17 cellular contexts compared by ENCODE assay signal in genomic region chr10:11401314-11402222, GRCh38.
A peak's percentile ranks its signal among the peaks of the same experiment; 100 is the strongest.
DNase-seq lines count a peak whose midpoint lies in the region; ATAC-seq, FAIRE-seq and TF ChIP-seq lines count a peak whose summit lies in the region.
"Had no signal": no experiment of that assay in that cellular context is flagged by ENCODE, and none has a peak within 500 bp of the region (broad histone marks: within the 10 kb centered on the region; RNA-seq: fewer than 3 reads in every experiment).

No MANE protein-coding gene starts in this region.

- H3K4me1 ChIP-seq in Peyer's patch: peaks cover 0 to 7% (median 0%) of the 10 kb centered on the region in 4 donors
- H3K4me1 ChIP-seq: colonic mucosa, esophagus muscularis mucosa, left lung had no signal

- ATAC-seq in HG02973 (IDR thresholded peaks at IDR 0.05; ENCODE audit: unreplicated experiment): no peak
- ATAC-seq: left lung had no signal

- no peak for TF ChIP-seq POLR2A in Peyer's patch (IDR thresholded peaks at IDR 0.05)

- DNase-seq in activated CD4-positive, alpha-beta T cell treated with anti-CD3 and anti-CD28 coated beads for 48 hours: peak; percentile 18
- no peak for DNase-seq in activated CD4-positive, alpha-beta T cell treated with anti-CD3 and anti-CD28 coated beads, Interleukin-2, amount 50 U/mL, for 4 hours
- DNase-seq in Peyer's patch (peak in 2 of 3 donors; percentile 30 to 55), posterior vena cava (ENCODE audit: low spot score) (peak; percentile 66), RCC 7860 (ENCODE audit: low spot score) (no peak), NCI-H446 treated with DMSO at 0.1 percent for 48 hours (lab: John Stamatoyannopoulos, UW) (no peak)
- peak; percentile 11 for DNase-seq in central memory CD4-positive, alpha-beta T cell
- DNase-seq: 8988T, colonic mucosa, GM23248, left lung, NCI-H1436, NCI-H510A treated with DMSO at 0.1 percent for 48 hours had no signal

- H3K27ac ChIP-seq in Peyer's patch: no peak overlapping the region
- H3K27ac ChIP-seq: colonic mucosa, esophagus muscularis mucosa, GM23248, KMS-11, left lung, neutrophil had no signal

- no peak overlapping the region for H3K4me3 ChIP-seq in Peyer's patch
- H3K4me3 ChIP-seq: colonic mucosa, esophagus muscularis mucosa, GM23248, left lung had no signal

- no peaks in the 10 kb centered on the region for H3K27me3 ChIP-seq in Peyer's patch
- H3K27me3 ChIP-seq: colonic mucosa, esophagus muscularis mucosa, left lung had no signal

- TF ChIP-seq CTCF in Peyer's patch (IDR thresholded peaks at IDR 0.05): no peak

- H3K36me3 ChIP-seq in Peyer's patch: no peaks in the 10 kb centered on the region
- H3K36me3 ChIP-seq: colonic mucosa, esophagus muscularis mucosa, left lung, neutrophil had no signal

- no peak for FAIRE-seq in RCC 7860 (lab: Jason Lieb, UNC)

- intact Hi-C loops in posterior vena cava (cut with DNase I): no loop called here

- H3K9me3 ChIP-seq in Peyer's patch: no peaks in the 10 kb centered on the region
- H3K9me3 ChIP-seq: colonic mucosa, esophagus muscularis mucosa, left lung, neutrophil had no signal

Comparison
In these comparisons a context has a peak if more than half of its experiments do, and no peak if none do; other contexts are left out.
1. DNase-seq: peak in activated CD4-positive, alpha-beta T cell treated with anti-CD3 and anti-CD28 coated beads for 48 hours (single experiment), Peyer's patch (2 of 3), central memory CD4-positive, alpha-beta T cell (single experiment) and posterior vena cava (single experiment); none in activated CD4-positive, alpha-beta T cell treated with anti-CD3 and anti-CD28 coated beads, Interleukin-2, amount 50 U/mL, for 4 hours (0 of 2), RCC 7860 (single experiment) and NCI-H446 treated with DMSO at 0.1 percent for 48 hours (single experiment).